In the genomic region with DNA sequence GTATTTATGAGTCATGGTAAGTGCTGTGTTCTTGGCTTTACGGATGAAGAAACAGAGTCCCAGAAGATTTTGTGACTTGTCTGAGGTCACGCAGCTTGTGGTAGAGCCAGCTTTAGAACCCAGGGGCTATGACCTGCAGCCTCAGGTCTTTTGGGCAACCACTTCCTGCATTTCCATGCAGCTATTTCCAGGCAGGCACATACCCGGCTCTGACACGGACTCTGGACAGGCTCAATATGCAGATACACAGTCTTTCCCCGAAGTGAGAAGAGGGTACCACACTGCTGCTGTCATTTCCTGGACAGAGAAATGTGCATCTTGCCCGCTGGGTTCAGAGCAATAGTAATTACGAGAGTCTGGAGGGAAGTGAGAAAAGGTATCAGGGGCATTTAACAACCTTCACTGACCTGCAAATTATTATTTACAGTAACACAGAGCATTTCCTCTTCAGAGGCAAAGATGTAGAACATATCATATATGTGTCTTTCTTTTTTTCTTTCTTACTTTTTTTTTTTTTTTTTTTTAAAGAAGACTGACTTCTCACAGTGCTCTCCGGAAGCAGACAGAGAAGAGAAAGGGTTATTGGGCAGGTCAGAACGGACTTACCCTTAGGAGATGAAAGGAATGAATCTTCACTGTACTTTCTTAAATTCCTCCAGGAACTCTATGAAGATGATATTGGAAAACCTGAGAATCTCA, we compare ENCODE assay signal across 1 cellular context.
TF ChIP-seq lines count a peak whose summit lies in the region.

No MANE protein-coding gene starts in this region.

TF ChIP-seq in GM12878, 131 proteins besides CTCF, POLR2A, EP300 and RAD21 (continued from another document and continues in another):
- TF ChIP-seq REST (IDR thresholded peaks at IDR 0.05; ENCODE audit: low read depth, low read length) = no peak; the same call in 1 of the 2 replicates
- TF ChIP-seq SIN3A (IDR thresholded peaks at IDR 0.05; ENCODE audit: low read depth, low read length) = no peak
- TF ChIP-seq YY1 (IDR thresholded peaks at IDR 0.05; ENCODE audit: low read depth, low read length) = no peak
- TF ChIP-seq BRCA1 (IDR thresholded peaks at IDR 0.05; ENCODE audit: low read depth, low read length) = no peak
- no peak for TF ChIP-seq CBX3 (IDR thresholded peaks at IDR 0.05; ENCODE audit: borderline replicate concordance, low read depth)
- peak; percentile 92 for TF ChIP-seq FOXM1 (IDR thresholded peaks at IDR 0.05; ENCODE audit: low read depth, low read length)
- TF ChIP-seq, protein P1, sequence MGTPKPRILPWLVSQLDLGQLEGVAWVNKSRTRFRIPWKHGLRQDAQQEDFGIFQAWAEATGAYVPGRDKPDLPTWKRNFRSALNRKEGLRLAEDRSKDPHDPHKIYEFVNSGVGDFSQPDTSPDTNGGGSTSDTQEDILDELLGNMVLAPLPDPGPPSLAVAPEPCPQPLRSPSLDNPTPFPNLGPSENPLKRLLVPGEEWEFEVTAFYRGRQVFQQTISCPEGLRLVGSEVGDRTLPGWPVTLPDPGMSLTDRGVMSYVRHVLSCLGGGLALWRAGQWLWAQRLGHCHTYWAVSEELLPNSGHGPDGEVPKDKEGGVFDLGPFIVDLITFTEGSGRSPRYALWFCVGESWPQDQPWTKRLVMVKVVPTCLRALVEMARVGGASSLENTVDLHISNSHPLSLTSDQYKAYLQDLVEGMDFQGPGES (IDR thresholded peaks at IDR 0.05) = no peak
- TF ChIP-seq, protein P2, sequence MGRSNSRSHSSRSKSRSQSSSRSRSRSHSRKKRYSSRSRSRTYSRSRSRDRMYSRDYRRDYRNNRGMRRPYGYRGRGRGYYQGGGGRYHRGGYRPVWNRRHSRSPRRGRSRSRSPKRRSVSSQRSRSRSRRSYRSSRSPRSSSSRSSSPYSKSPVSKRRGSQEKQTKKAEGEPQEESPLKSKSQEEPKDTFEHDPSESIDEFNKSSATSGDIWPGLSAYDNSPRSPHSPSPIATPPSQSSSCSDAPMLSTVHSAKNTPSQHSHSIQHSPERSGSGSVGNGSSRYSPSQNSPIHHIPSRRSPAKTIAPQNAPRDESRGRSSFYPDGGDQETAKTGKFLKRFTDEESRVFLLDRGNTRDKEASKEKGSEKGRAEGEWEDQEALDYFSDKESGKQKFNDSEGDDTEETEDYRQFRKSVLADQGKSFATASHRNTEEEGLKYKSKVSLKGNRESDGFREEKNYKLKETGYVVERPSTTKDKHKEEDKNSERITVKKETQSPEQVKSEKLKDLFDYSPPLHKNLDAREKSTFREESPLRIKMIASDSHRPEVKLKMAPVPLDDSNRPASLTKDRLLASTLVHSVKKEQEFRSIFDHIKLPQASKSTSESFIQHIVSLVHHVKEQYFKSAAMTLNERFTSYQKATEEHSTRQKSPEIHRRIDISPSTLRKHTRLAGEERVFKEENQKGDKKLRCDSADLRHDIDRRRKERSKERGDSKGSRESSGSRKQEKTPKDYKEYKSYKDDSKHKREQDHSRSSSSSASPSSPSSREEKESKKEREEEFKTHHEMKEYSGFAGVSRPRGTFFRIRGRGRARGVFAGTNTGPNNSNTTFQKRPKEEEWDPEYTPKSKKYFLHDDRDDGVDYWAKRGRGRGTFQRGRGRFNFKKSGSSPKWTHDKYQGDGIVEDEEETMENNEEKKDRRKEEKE (IDR thresholded peaks at IDR 0.05) = no peak
- TF ChIP-seq, protein P3, sequence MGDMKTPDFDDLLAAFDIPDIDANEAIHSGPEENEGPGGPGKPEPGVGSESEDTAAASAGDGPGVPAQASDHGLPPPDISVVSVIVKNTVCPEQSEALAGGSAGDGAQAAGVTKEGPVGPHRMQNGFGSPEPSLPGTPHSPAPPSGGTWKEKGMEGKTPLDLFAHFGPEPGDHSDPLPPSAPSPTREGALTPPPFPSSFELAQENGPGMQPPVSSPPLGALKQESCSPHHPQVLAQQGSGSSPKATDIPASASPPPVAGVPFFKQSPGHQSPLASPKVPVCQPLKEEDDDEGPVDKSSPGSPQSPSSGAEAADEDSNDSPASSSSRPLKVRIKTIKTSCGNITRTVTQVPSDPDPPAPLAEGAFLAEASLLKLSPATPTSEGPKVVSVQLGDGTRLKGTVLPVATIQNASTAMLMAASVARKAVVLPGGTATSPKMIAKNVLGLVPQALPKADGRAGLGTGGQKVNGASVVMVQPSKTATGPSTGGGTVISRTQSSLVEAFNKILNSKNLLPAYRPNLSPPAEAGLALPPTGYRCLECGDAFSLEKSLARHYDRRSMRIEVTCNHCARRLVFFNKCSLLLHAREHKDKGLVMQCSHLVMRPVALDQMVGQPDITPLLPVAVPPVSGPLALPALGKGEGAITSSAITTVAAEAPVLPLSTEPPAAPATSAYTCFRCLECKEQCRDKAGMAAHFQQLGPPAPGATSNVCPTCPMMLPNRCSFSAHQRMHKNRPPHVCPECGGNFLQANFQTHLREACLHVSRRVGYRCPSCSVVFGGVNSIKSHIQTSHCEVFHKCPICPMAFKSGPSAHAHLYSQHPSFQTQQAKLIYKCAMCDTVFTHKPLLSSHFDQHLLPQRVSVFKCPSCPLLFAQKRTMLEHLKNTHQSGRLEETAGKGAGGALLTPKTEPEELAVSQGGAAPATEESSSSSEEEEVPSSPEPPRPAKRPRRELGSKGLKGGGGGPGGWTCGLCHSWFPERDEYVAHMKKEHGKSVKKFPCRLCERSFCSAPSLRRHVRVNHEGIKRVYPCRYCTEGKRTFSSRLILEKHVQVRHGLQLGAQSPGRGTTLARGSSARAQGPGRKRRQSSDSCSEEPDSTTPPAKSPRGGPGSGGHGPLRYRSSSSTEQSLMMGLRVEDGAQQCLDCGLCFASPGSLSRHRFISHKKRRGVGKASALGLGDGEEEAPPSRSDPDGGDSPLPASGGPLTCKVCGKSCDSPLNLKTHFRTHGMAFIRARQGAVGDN (IDR thresholded peaks at IDR 0.05) = no peak
- peak; percentile 98 for TF ChIP-seq TBL1XR1 (IDR thresholded peaks at IDR 0.05; ENCODE audit: low read depth, low read length)
- TF ChIP-seq NR2C1 (IDR thresholded peaks at IDR 0.05) = no peak
- peak in 1 of 2 experiments; percentile 85; a peak in 1 of 4 replicates for TF ChIP-seq CEBPB (IDR thresholded peaks at IDR 0.05; ENCODE audit: borderline replicate concordance in 1 of 2, low read depth in 2 of 2, low read length in 2 of 2)
- no peak for TF ChIP-seq ZZZ3 (IDR thresholded peaks at IDR 0.05; ENCODE audit: control insufficient read depth, insufficient read length, low read depth)
- TF ChIP-seq SMAD1 (IDR thresholded peaks at IDR 0.05; ENCODE audit: low read depth, partially characterized antibody) = no peak
- TF ChIP-seq CHD4 (IDR thresholded peaks at IDR 0.05) = no peak
- TF ChIP-seq NR2C2 (IDR thresholded peaks at IDR 0.05; ENCODE audit: borderline replicate concordance, control insufficient read depth, insufficient read length, low read depth) = no peak
- no peak for TF ChIP-seq HSF1 (IDR thresholded peaks at IDR 0.05; ENCODE audit: low read depth, low read length)
- TF ChIP-seq ZSCAN29 (IDR thresholded peaks at IDR 0.05) = no peak
- peak; percentile 88; the same call in 1 of the 2 replicates for TF ChIP-seq MTA3 (IDR thresholded peaks at IDR 0.05; ENCODE audit: borderline replicate concordance, low read length)
- TF ChIP-seq NR2F1 (conservative IDR thresholded peaks at IDR 0.05) = peak; percentile 95
- no peak for TF ChIP-seq FOS (IDR thresholded peaks at IDR 0.05; ENCODE audit: borderline replicate concordance, extremely low read depth, insufficient read length)
- peak; percentile 56; the same call in 1 of the 2 replicates for TF ChIP-seq PML (IDR thresholded peaks at IDR 0.05; ENCODE audit: low read length)
- TF ChIP-seq, protein P4, sequence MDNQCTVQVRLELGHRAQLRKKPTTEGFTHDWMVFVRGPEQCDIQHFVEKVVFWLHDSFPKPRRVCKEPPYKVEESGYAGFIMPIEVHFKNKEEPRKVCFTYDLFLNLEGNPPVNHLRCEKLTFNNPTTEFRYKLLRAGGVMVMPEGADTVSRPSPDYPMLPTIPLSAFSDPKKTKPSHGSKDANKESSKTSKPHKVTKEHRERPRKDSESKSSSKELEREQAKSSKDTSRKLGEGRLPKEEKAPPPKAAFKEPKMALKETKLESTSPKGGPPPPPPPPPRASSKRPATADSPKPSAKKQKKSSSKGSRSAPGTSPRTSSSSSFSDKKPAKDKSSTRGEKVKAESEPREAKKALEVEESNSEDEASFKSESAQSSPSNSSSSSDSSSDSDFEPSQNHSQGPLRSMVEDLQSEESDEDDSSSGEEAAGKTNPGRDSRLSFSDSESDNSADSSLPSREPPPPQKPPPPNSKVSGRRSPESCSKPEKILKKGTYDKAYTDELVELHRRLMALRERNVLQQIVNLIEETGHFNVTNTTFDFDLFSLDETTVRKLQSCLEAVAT (IDR thresholded peaks at IDR 0.05) = peak; percentile 37; the same call in 1 of the 2 replicates
- TF ChIP-seq TCF7 (IDR thresholded peaks at IDR 0.05; ENCODE audit: borderline replicate concordance) = no peak; the same call in 1 of the 2 replicates
- TF ChIP-seq ZNF217 (IDR thresholded peaks at IDR 0.05) = peak; percentile 83; the same call in 1 of the 2 replicates
- TF ChIP-seq, protein P5, sequence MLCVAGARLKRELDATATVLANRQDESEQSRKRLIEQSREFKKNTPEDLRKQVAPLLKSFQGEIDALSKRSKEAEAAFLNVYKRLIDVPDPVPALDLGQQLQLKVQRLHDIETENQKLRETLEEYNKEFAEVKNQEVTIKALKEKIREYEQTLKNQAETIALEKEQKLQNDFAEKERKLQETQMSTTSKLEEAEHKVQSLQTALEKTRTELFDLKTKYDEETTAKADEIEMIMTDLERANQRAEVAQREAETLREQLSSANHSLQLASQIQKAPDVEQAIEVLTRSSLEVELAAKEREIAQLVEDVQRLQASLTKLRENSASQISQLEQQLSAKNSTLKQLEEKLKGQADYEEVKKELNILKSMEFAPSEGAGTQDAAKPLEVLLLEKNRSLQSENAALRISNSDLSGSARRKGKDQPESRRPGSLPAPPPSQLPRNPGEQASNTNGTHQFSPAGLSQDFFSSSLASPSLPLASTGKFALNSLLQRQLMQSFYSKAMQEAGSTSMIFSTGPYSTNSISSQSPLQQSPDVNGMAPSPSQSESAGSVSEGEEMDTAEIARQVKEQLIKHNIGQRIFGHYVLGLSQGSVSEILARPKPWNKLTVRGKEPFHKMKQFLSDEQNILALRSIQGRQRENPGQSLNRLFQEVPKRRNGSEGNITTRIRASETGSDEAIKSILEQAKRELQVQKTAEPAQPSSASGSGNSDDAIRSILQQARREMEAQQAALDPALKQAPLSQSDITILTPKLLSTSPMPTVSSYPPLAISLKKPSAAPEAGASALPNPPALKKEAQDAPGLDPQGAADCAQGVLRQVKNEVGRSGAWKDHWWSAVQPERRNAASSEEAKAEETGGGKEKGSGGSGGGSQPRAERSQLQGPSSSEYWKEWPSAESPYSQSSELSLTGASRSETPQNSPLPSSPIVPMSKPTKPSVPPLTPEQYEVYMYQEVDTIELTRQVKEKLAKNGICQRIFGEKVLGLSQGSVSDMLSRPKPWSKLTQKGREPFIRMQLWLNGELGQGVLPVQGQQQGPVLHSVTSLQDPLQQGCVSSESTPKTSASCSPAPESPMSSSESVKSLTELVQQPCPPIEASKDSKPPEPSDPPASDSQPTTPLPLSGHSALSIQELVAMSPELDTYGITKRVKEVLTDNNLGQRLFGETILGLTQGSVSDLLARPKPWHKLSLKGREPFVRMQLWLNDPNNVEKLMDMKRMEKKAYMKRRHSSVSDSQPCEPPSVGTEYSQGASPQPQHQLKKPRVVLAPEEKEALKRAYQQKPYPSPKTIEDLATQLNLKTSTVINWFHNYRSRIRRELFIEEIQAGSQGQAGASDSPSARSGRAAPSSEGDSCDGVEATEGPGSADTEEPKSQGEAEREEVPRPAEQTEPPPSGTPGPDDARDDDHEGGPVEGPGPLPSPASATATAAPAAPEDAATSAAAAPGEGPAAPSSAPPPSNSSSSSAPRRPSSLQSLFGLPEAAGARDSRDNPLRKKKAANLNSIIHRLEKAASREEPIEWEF (IDR thresholded peaks at IDR 0.05; ENCODE audit: insufficient replicate concordance, low read depth, low read length) = no peak
- TF ChIP-seq RBBP5 (conservative IDR thresholded peaks at IDR 0.05) = no peak
- TF ChIP-seq KDM1A (IDR thresholded peaks at IDR 0.05; ENCODE audit: borderline replicate concordance) = no peak
